9 cellular contexts compared by ENCODE assay signal in the genomic region with DNA sequence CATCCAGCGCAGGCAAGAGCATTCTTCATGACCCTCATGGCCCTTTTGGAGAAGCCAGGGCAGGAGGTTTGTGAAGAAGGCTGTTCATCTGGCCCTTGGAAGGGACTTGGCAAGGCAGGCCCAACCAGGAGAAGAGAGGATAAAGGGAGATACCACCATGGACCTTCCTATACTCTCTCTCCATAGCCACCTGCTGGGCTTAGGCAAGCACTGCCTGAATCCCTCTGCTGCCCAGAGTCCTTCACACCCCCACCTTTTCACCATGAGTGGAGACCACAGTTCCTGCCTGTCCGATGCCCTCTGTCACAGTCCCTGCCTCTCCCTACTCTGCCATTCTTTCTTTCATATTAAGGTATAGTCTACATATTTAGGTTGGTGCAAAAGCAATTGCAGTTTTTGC. TPM values are rescaled to one million over a fixed set of nuclear protein-coding genes. Genes with fewer than 3 reads are reported as not detected.
DNase-seq lines count a peak whose midpoint lies in the region; ATAC-seq and TF ChIP-seq lines count a peak whose summit lies in the region.
"Had no signal": no experiment of that assay in that cellular context is flagged by ENCODE, and none has a peak within 500 bp of the region (broad histone marks: within the 10 kb centered on the region; RNA-seq: fewer than 3 reads in every experiment).

No MANE protein-coding gene starts in this region.

- POLR2A ChIA-PET in PC-9 (lab: Charles Lee; ENCODE audit: unreplicated experiment): no interaction called here
- POLR2A ChIA-PET in CD4-positive, alpha-beta memory T cell (lab: Charles Lee; ENCODE audit: partially characterized antibody): no interaction called here

- no peaks in the 10 kb centered on the region for H3K36me3 ChIP-seq in PC-9 (ENCODE audit: low read depth)
- H3K36me3 ChIP-seq in CD4-positive, alpha-beta memory T cell (ENCODE audit: insufficient read depth, low read length): no peaks in the 10 kb centered on the region

- DNase-seq in 8988T: peak; percentile 57
- DNase-seq in GM12865 (ENCODE audit: low read depth): peak; percentile 22
- no peak for DNase-seq in PC-9
- DNase-seq in fibroblast of mammary gland (ENCODE audit: low read depth): no peak
- DNase-seq in SKM-1 (lab: John Stamatoyannopoulos, UW; ENCODE audit: unreplicated experiment): no peak
- no peak for DNase-seq in CD4-positive, alpha-beta memory T cell
- no peak for DNase-seq in activated T-cell treated with anti-CD3 and anti-CD28 coated beads, Interleukin-2, amount 50 U/mL, for 1 hour
- DNase-seq: MV-4-11 had no signal

- H3K4me3 ChIP-seq in GM12865 (ENCODE audit: low read depth, low read length): no peak overlapping the region
- no peak overlapping the region for H3K4me3 ChIP-seq in PC-9
- H3K4me3 ChIP-seq in fibroblast of mammary gland (ENCODE audit: control insufficient read depth, low read depth, low read length): no peak overlapping the region
- no peak overlapping the region for H3K4me3 ChIP-seq in CD4-positive, alpha-beta memory T cell (ENCODE audit: low read length in 2 of 2)

- no peak overlapping the region for H3K27ac ChIP-seq in PC-9
- H3K27ac ChIP-seq in CD4-positive, alpha-beta memory T cell (ENCODE audit: low read depth, low read length): no peak overlapping the region

- H3K27me3 ChIP-seq in PC-9 (ENCODE audit: insufficient read depth, low read depth): no peaks in the 10 kb centered on the region
- no peaks in the 10 kb centered on the region for H3K27me3 ChIP-seq in CD4-positive, alpha-beta memory T cell (ENCODE audit: insufficient read depth, low read length)

- no peaks in the 10 kb centered on the region for H3K79me2 ChIP-seq in PC-9 (ENCODE audit: low read depth)

- CTCF ChIA-PET in PC-9 (lab: Charles Lee): no interaction called here
- CTCF ChIA-PET in CD4-positive, alpha-beta memory T cell (lab: Charles Lee; ENCODE audit: partially characterized antibody): no interaction called here

- no peaks in the 10 kb centered on the region for H3F3A ChIP-seq in PC-9 (ENCODE audit: insufficient read depth, low read depth)

- H3K9me2 ChIP-seq in PC-9 (ENCODE audit: insufficient read depth): no peaks in the 10 kb centered on the region

- intact Hi-C loops in PC-9 (cut with micrococcal nuclease; ENCODE audit: unreplicated experiment): no loop called here
- intact Hi-C loops in CD4-positive, alpha-beta memory T cell (cut with micrococcal nuclease): no loop called here

- no peaks in the 10 kb centered on the region for H4K20me1 ChIP-seq in PC-9 (ENCODE audit: insufficient read depth)

- no peaks in the 10 kb centered on the region for H3K9me3 ChIP-seq in PC-9 (ENCODE audit: insufficient read depth, low read depth)
- no peaks in the 10 kb centered on the region for H3K9me3 ChIP-seq in CD4-positive, alpha-beta memory T cell (ENCODE audit: control insufficient read depth in 1 of 2, low read length in 2 of 2)

- no peaks in the 10 kb centered on the region for H3K36me3 Mint-ChIP-seq in CD4-positive, alpha-beta memory T cell
- H3K36me3 Mint-ChIP-seq in stimulated activated memory B cell treated with anti-CD40 and anti-IgM and Interleukin-4, amounts not matched to agents 10 μg/mL and 1 μg/mL and 100 μg/mL, for 72 hours: no peaks in the 10 kb centered on the region

- no peak overlapping the region for H3K27ac Mint-ChIP-seq in CD4-positive, alpha-beta memory T cell
- H3K27ac Mint-ChIP-seq in stimulated activated memory B cell treated with anti-CD40 and anti-IgM and Interleukin-4, amounts not matched to agents 10 μg/mL and 1 μg/mL and 100 μg/mL, for 72 hours: no peak overlapping the region

- TF ChIP-seq CTCF in GM12865 (IDR thresholded peaks at IDR 0.05; ENCODE audit: insufficient read depth, low read depth, low read length, missing control alignments): peak; percentile 34
- peak; percentile 38; the same call in 1 of the 2 replicates for TF ChIP-seq CTCF in PC-9 (conservative IDR thresholded peaks at IDR 0.05)
- peak; percentile 33 for TF ChIP-seq CTCF in fibroblast of mammary gland (conservative IDR thresholded peaks at IDR 0.05; ENCODE audit: control insufficient read depth, insufficient read depth, low read depth, low read length)

- no peaks in the 10 kb centered on the region for H3K27me3 Mint-ChIP-seq in CD4-positive, alpha-beta memory T cell
- H3K27me3 Mint-ChIP-seq in stimulated activated memory B cell treated with anti-CD40 and anti-IgM and Interleukin-4, amounts not matched to agents 10 μg/mL and 1 μg/mL and 100 μg/mL, for 72 hours: no peaks in the 10 kb centered on the region

- no peak overlapping the region for H3K4me3 Mint-ChIP-seq in CD4-positive, alpha-beta memory T cell
- H3K4me3 Mint-ChIP-seq in stimulated activated memory B cell treated with anti-CD40 and anti-IgM and Interleukin-4, amounts not matched to agents 10 μg/mL and 1 μg/mL and 100 μg/mL, for 72 hours: no peak overlapping the region

- ATAC-seq in stimulated activated memory B cell treated with anti-CD40 and anti-IgM and Interleukin-4, amounts not matched to agents 10 μg/mL and 1 μg/mL and 100 μg/mL, for 72 hours: no peak

- no peaks in the 10 kb centered on the region for H3K4me1 ChIP-seq in PC-9 (replicated peaks; ENCODE audit: insufficient read depth)
- H3K4me1 ChIP-seq in CD4-positive, alpha-beta memory T cell (ENCODE audit: insufficient read depth, low read length): no peaks in the 10 kb centered on the region

- no peak overlapping the region for H3K4me2 ChIP-seq in PC-9

- H3K4me1 Mint-ChIP-seq in CD4-positive, alpha-beta memory T cell: no peaks in the 10 kb centered on the region
- no peaks in the 10 kb centered on the region for H3K4me1 Mint-ChIP-seq in stimulated activated memory B cell treated with anti-CD40 and anti-IgM and Interleukin-4, amounts not matched to agents 10 μg/mL and 1 μg/mL and 100 μg/mL, for 72 hours

- BruUV-seq in PC-9 (replicated peaks; lab: Mats Ljungman, UMichigan): no TSS peak

- H3K9me3 Mint-ChIP-seq in CD4-positive, alpha-beta memory T cell: no peaks in the 10 kb centered on the region
- H3K9me3 Mint-ChIP-seq in stimulated activated memory B cell treated with anti-CD40 and anti-IgM and Interleukin-4, amounts not matched to agents 10 μg/mL and 1 μg/mL and 100 μg/mL, for 72 hours: no peaks in the 10 kb centered on the region

- no peak overlapping the region for H2AFZ ChIP-seq in PC-9

RNA-seq across cellular contexts. Expression of a gene that starts 10.6 kb away (rescaled TPM):
- total RNA-seq in PC-9 (2021): 14.3 and 15.2 TPM in 2 replicates
- 10 to 100 TPM; 49.3 to 50.8 TPM for total RNA-seq in CD4-positive, alpha-beta memory T cell
- polyA plus RNA-seq in CD4-positive, alpha-beta memory T cell: 10 to 100 TPM; 19.8 to 27.8 TPM

Comparison
In these comparisons a context has a peak if more than half of its experiments do, and no peak if none do; other contexts are left out.
1. DNase-seq: peak in 8988T (single experiment) and GM12865 (single experiment); none in PC-9 (0 of 2), fibroblast of mammary gland (single experiment), SKM-1 (single experiment), CD4-positive, alpha-beta memory T cell (0 of 5) and activated T-cell treated with anti-CD3 and anti-CD28 coated beads, Interleukin-2, amount 50 U/mL, for 1 hour (single experiment).
2. Peak in every context shown above with its lines, with median percentiles within 50 percentile points of each other: CTCF ChIP-seq.